Comparison of ENCODE assay signal across 24 cellular contexts in the genomic region with DNA sequence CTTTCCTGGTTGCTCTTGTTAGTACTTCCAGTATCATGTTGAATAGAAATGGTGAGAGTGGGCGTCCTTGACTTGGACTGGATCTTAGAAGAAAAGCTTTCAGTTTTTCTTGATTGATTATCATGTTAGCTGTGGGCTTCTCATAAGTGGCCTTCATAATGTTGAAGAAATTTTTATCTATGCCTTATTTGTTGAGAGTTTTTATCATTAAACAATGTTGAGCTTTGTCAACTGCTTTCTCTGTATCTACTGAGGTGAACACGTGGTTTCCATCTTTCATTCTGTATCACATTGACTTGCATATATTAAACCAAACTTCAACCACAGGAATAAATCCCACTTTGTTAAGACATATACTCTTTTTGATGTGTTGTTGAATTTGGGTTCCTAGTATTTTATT.
DNase-seq lines count a peak whose midpoint lies in the region; ATAC-seq, FAIRE-seq and TF ChIP-seq lines count a peak whose summit lies in the region.
"Had no signal": no experiment of that assay in that cellular context is flagged by ENCODE, and none has a peak within 500 bp of the region (broad histone marks: within the 10 kb centered on the region; RNA-seq: fewer than 3 reads in every experiment).

No MANE protein-coding gene starts in this region.

- DNase-seq in D721Med (ENCODE audit: insufficient read length, low spot score) = no peak
- DNase-seq in foreskin melanocyte = peak; percentile 45
- DNase-seq: 8988T; ACHN; BE2C; C1 segment of cervical spinal cord; Caco-2; Calu3; CD4-positive, alpha-beta memory T cell; CD4-positive, CD25-positive, alpha-beta regulatory T cell; CD8-positive, alpha-beta memory T cell; DMS 273 treated with DMSO at 0.1 percent for 48 hours; DMS153; DMS53; DMS79; DND-41; EL; GDM1 had no signal

- FAIRE-seq in D721Med (lab: Jason Lieb, UNC) = peak; percentile 6
- peak; percentile 46 for FAIRE-seq in TTC549 (lab: Jason Lieb, UNC)
- FAIRE-seq: GM12891, GM19239 had no signal

- ATAC-seq in GM18868 (IDR thresholded peaks at IDR 0.05; ENCODE audit: unreplicated experiment) = no peak
- ATAC-seq in GM18520 (IDR thresholded peaks at IDR 0.05; ENCODE audit: unreplicated experiment) = no peak
- no peak for ATAC-seq in GM21526 (IDR thresholded peaks at IDR 0.05; ENCODE audit: low FRiP score, unreplicated experiment)

- TF ChIP-seq CTCF in D721Med (IDR thresholded peaks at IDR 0.05; ENCODE audit: insufficient read depth, missing control alignments) = no peak
